Comparison of ENCODE assay signal across 7 cellular contexts in the genomic region with DNA sequence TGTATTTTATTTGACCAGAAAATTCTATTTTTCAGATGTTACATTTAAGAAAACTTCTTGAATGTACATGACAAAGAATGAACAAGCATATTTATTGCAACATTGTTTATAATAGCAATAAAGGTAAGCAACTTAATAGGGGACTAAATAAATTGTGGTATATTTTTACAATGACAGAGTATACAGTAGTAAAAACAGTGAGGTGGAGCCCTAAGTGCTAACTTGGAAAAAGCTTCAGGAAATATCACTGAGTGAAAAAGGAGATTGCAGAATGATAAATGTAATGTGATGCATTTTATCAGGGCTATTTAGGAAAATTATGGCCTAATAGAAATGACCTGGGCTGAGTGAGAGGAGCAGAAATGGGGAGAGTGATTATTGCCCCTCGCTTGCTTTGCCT.
"Had no signal": no experiment of that assay in that cellular context is flagged by ENCODE, and none has a peak within 500 bp of the region (broad histone marks: within the 10 kb centered on the region; RNA-seq: fewer than 3 reads in every experiment).

No MANE protein-coding gene starts in this region.

- H3K4me3 ChIP-seq: GM23248 had no signal

- DNase-seq: GM23248, GOT3, H9, HCEC 1CT, HFFc6, KBM-7 had no signal

- H3K27ac ChIP-seq: GM23248, HL-60 had no signal
